In genomic region chr7:140404565-140405080, GRCh38 we compare ENCODE assay signal across 8 cellular contexts. TPM values are rescaled to one million over a fixed set of nuclear protein-coding genes. Genes with fewer than 3 reads are reported as not detected.
DNase-seq lines count a peak whose midpoint lies in the region; TF ChIP-seq lines count a peak whose summit lies in the region.

No MANE protein-coding gene starts in this region.

- H3K27ac ChIP-seq in endodermal cell (ENCODE audit: low read depth, low read length) = no peak overlapping the region
- H3K27ac ChIP-seq in trophoblast cell (ENCODE audit: low read depth, low read length) = no peak overlapping the region
- no peak overlapping the region for H3K27ac ChIP-seq in adrenal gland

- H3K4ac ChIP-seq in trophoblast cell (ENCODE audit: low read depth, low read length) = no peak overlapping the region

- peaks cover 2% of the 10 kb centered on the region for H3K79me2 ChIP-seq in trophoblast cell (ENCODE audit: control insufficient read depth, insufficient read depth, low read length, poor library complexity)

- DNase-seq in NCI-H2107 treated with DMSO at 0.1 percent for 48 hours (lab: John Stamatoyannopoulos, UW; ENCODE audit: unreplicated experiment) = peak; percentile 35
- DNase-seq in NCI-H2107 (lab: John Stamatoyannopoulos, UW) = no peak
- DNase-seq in NCI-H748 treated with DMSO at 0.1 percent for 48 hours (lab: John Stamatoyannopoulos, UW) = peak; percentile 49
- no peak for DNase-seq in endodermal cell
- DNase-seq in trophoblast cell = no peak
- DNase-seq in GM10248 (ENCODE audit: extremely low spot score) = no peak
- DNase-seq in adrenal gland = no peak
- no peak for DNase-seq in foreskin fibroblast

- H3K4me3 ChIP-seq in endodermal cell (ENCODE audit: low read length) (peak overlapping the region; percentile 79), trophoblast cell (ENCODE audit: low read depth, low read length) (no peak overlapping the region), adrenal gland (no peak overlapping the region), foreskin fibroblast (ENCODE audit: low read depth in 1 of 2, low read length in 2 of 2) (no peak overlapping the region)

- intact Hi-C loops in adrenal gland (cut with DNase I) = loop anchor here in 1 of 2 donors (5.0 kb wide), 1 partner anchor 1282 kb away; no protein-coding TSS in a partner anchor

- POLR2A ChIA-PET in GM10248 (lab: Yijun Ruan, JAX) = no interaction called here

- H3K27ac Mint-ChIP-seq in endodermal cell = no peak overlapping the region

- no peak overlapping the region for H2AFZ ChIP-seq in trophoblast cell (ENCODE audit: insufficient read depth, low read length, poor library complexity)

- H3K27me3 ChIP-seq in endodermal cell (ENCODE audit: control insufficient read depth, insufficient read depth, low read length, poor library complexity, severe bottlenecking) (no peaks in the 10 kb centered on the region), trophoblast cell (ENCODE audit: insufficient read depth, low read length) (no peaks in the 10 kb centered on the region), adrenal gland (no peaks in the 10 kb centered on the region)

- TF ChIP-seq CTCF in endodermal cell (conservative IDR thresholded peaks at IDR 0.05) = no peak
- TF ChIP-seq CTCF in GM10248 (IDR thresholded peaks at IDR 0.05; ENCODE audit: control extremely low read depth, extremely low read depth, low read depth, missing control alignments) = no peak
- no peak for TF ChIP-seq CTCF in adrenal gland (IDR thresholded peaks at IDR 0.05)
- TF ChIP-seq CTCF in foreskin fibroblast (IDR thresholded peaks at IDR 0.05; ENCODE audit: low read depth, low read length) = no peak

- CTCF ChIA-PET in GM10248 (lab: Yijun Ruan, JAX) = no interaction called here

- H3K4me2 ChIP-seq in trophoblast cell (ENCODE audit: low read length) = peak overlapping the region; percentile 76

- H3K14ac ChIP-seq in trophoblast cell (ENCODE audit: low read length) = no peak overlapping the region

- peaks cover 10% of the 10 kb centered on the region for H3K36me3 Mint-ChIP-seq in endodermal cell (ENCODE audit: low read depth)

- H3K9me3 ChIP-seq in endodermal cell (ENCODE audit: control insufficient read depth, low read length) (no peaks in the 10 kb centered on the region), trophoblast cell (ENCODE audit: insufficient read depth, low read depth, low read length) (no peaks in the 10 kb centered on the region), adrenal gland (replicated peaks in 1 of 3) (no peaks in the 10 kb centered on the region)

- no peak overlapping the region for H2BK120ac ChIP-seq in trophoblast cell (ENCODE audit: insufficient read depth, low read length, poor library complexity)

- no peaks in the 10 kb centered on the region for H3K79me1 ChIP-seq in trophoblast cell (ENCODE audit: low read length)

- H2AK5ac ChIP-seq in trophoblast cell (ENCODE audit: low read length) = no peak overlapping the region

- H2BK5ac ChIP-seq in trophoblast cell (ENCODE audit: low read depth, low read length, poor library complexity) = no peak overlapping the region

- H3K36me3 ChIP-seq in endodermal cell (ENCODE audit: control insufficient read depth, insufficient read depth, low read length) (no peaks in the 10 kb centered on the region), trophoblast cell (ENCODE audit: control insufficient read depth in 1 of 2, insufficient read depth in 2 of 2, low read length in 2 of 2) (no peaks in the 10 kb centered on the region), adrenal gland (replicated peaks in 1 of 2) (no peaks in the 10 kb centered on the region)

- peaks cover 2% of the 10 kb centered on the region for H3K9me3 Mint-ChIP-seq in endodermal cell

- H3K9ac ChIP-seq in endodermal cell (ENCODE audit: extremely low read depth, low read length, poor library complexity, severe bottlenecking) = no peak overlapping the region
- H3K9ac ChIP-seq in trophoblast cell (ENCODE audit: low read length) = no peak overlapping the region

- H3K23ac ChIP-seq in trophoblast cell (ENCODE audit: low read length) = no peak overlapping the region

- WGBS in endodermal cell (ENCODE audit: insufficient coverage in 1 of 2, insufficient read length in 1 of 2), 2 experiments = 75 to 86% methylated on average over 3 of the region's 3 CpGs
- no CpG with 5 or more reads among the region's 3 CpGs for WGBS in trophoblast cell (ENCODE audit: extremely low coverage, insufficient coverage, insufficient read length)
- WGBS in adrenal gland, 4 donors = 59 to 73% (median 67%) methylated on average over 3 of the region's 3 CpGs

- peaks cover 12% of the 10 kb centered on the region for H3K4me1 Mint-ChIP-seq in endodermal cell

- no peak for TF ChIP-seq POLR2A in adrenal gland (IDR thresholded peaks at IDR 0.05)

- H4K12ac ChIP-seq in trophoblast cell (ENCODE audit: low read depth, low read length) = no peak overlapping the region

- no peak overlapping the region for H2BK12ac ChIP-seq in trophoblast cell (ENCODE audit: low read length)

- H3K4me1 ChIP-seq in endodermal cell (ENCODE audit: control insufficient read depth, insufficient read depth, low read length) (no peaks in the 10 kb centered on the region), trophoblast cell (ENCODE audit: control insufficient read depth in 1 of 2, insufficient read depth in 2 of 2, low read length in 2 of 2) (peaks cover 3 to 5% of the 10 kb centered on the region in 2 experiments), adrenal gland (replicated peaks in 1 of 2) (peaks cover 0 to 3% of the 10 kb centered on the region in 2 donors)

- H3K18ac ChIP-seq in trophoblast cell (ENCODE audit: low read length) = no peak overlapping the region

- H3K27me3 Mint-ChIP-seq in endodermal cell (ENCODE audit: insufficient read depth) = no peaks in the 10 kb centered on the region

- peak overlapping the region; percentile 73 for H3K4me3 Mint-ChIP-seq in endodermal cell

- H4K8ac ChIP-seq in trophoblast cell (ENCODE audit: low read depth, low read length) = peak overlapping the region; percentile 66

- no peak overlapping the region for H4K91ac ChIP-seq in trophoblast cell (ENCODE audit: low read depth, low read length)

RNA-seq across cellular contexts. Expression of gene RAB19, which starts 0.8 kb away (rescaled TPM):
- total RNA-seq in endodermal cell (1 to 10 TPM; 5.1 to 5.7 TPM), adrenal gland (not detected)
- not detected for polyA plus RNA-seq in endodermal cell (2013, experiment 1 of 2)
- not detected for polyA plus RNA-seq in endodermal cell (2013, experiment 2 of 2)
- polyA plus RNA-seq in trophoblast cell (2013) = 0.90 and 0.96 TPM in 2 replicates
- not detected for polyA plus RNA-seq in adrenal gland

RNA-seq across cellular contexts. Expression of gene SLC37A3, which starts 6.3 kb away (rescaled TPM):
- total RNA-seq in endodermal cell (10 to 100 TPM; 55.4 to 60.5 TPM), adrenal gland (10 to 100 TPM; 20.6 to 31.6 (median 23.3) TPM)
- polyA plus RNA-seq in endodermal cell (2013, experiment 1 of 2) = 59.6 TPM
- 57.5 TPM for polyA plus RNA-seq in endodermal cell (2013, experiment 2 of 2)
- polyA plus RNA-seq in trophoblast cell (2013) = 49.1 and 51.6 TPM in 2 replicates
- 10 to 100 TPM; 16.3 to 23.9 (median 20.8) TPM for polyA plus RNA-seq in adrenal gland

Comparison
In these comparisons a context has a peak if more than half of its experiments do, and no peak if none do; other contexts are left out.
1. DNase-seq: peak in NCI-H2107 treated with DMSO at 0.1 percent for 48 hours (single experiment) and NCI-H748 treated with DMSO at 0.1 percent for 48 hours (single experiment); none in NCI-H2107 (single experiment), endodermal cell (single experiment), trophoblast cell (0 of 2), GM10248 (single experiment), adrenal gland (0 of 7) and foreskin fibroblast (0 of 2).
2. RNA of gene RAB19, which starts 0.8 kb away (total RNA-seq): 5.1 to 5.7 TPM in endodermal cell; not detected in adrenal gland; every median in the first group is over 4 times any median in the second.